Comparison of ENCODE assay signal across 1 cellular context in the genomic region with DNA sequence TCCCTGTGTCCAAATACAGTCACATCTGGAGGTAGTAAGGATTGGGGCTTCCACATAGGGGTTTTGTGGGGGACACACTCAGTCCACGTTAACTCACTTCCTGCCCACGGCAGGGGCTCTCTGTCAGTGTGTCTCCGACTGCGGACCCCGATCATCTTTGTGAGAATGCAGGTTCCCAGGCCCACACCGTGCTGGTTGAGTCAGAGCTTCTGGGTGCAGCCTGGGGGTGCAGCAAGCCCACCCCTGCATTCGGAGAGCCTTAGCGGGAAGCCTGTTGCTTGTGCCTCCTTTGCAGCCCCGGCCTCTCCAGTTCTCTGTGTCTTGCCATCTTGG.
TF ChIP-seq lines count a peak whose summit lies in the region.

No MANE protein-coding gene starts in this region.

TF ChIP-seq in SK-N-SH, 30 proteins besides CTCF, POLR2A, EP300 and RAD21 (continued from another document):
- TF ChIP-seq, protein P1, sequence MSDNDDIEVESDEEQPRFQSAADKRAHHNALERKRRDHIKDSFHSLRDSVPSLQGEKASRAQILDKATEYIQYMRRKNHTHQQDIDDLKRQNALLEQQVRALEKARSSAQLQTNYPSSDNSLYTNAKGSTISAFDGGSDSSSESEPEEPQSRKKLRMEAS (IDR thresholded peaks at IDR 0.05; ENCODE audit: low read depth): no peak
- TF ChIP-seq PBX3 (IDR thresholded peaks at IDR 0.05): no peak
- TF ChIP-seq TEAD4 (IDR thresholded peaks at IDR 0.05; ENCODE audit: borderline replicate concordance, insufficient read depth): no peak
- no peak for TF ChIP-seq EZH2phosphoT487 (IDR thresholded peaks at IDR 0.05; ENCODE audit: borderline replicate concordance, low read depth)
- TF ChIP-seq REST (IDR thresholded peaks at IDR 0.05; ENCODE audit: low read depth, low read length): no peak
